ENCODE assay signal across 7 cellular contexts in genomic region chr4:1351854-1352633, GRCh38. TPM values are rescaled to one million over a fixed set of nuclear protein-coding genes. Genes with fewer than 3 reads are reported as not detected.
A peak's percentile ranks its signal among the peaks of the same experiment; 100 is the strongest.
DNase-seq lines count a peak whose midpoint lies in the region; ATAC-seq and TF ChIP-seq lines count a peak whose summit lies in the region.

No MANE protein-coding gene starts in this region.

- H3K27ac ChIP-seq in adrenal gland: no peak overlapping the region
- no peak overlapping the region for H3K27ac ChIP-seq in right atrium auricular region

- peaks cover 0 to 27% of the 10 kb centered on the region in 2 donors for H3K36me3 ChIP-seq in adrenal gland (replicated peaks in 1 of 2)
- peaks cover 3% of the 10 kb centered on the region for H3K36me3 ChIP-seq in right atrium auricular region

- peaks cover 7 to 11% of the 10 kb centered on the region in 2 donors for H3K4me1 ChIP-seq in adrenal gland (replicated peaks in 1 of 2)
- peaks cover 0 to 24% of the 10 kb centered on the region in 2 donors for H3K4me1 ChIP-seq in right atrium auricular region

- H3K4me3 ChIP-seq in adrenal gland (no peak overlapping the region), right atrium auricular region (no peak overlapping the region)

- H3K4me1 Mint-ChIP-seq in T-helper 2 cell treated with Interferon-gamma antibody and Interleukin-4, amounts not matched to agents 5 μg/mL and 100 μg/mL, for 36 hours (ENCODE audit: low read depth): peaks cover 16% of the 10 kb centered on the region

- H3K27me3 ChIP-seq in adrenal gland: no peaks in the 10 kb centered on the region
- H3K27me3 ChIP-seq in right atrium auricular region: no peaks in the 10 kb centered on the region

- DNase-seq in NAMALWA (ENCODE audit: low spot score) (peak; percentile 87), adrenal gland (peak; percentile 78 to 93 (median 87)), right atrium auricular region (ENCODE audit: low spot score) (peak; percentile 84), sciatic nerve (ENCODE audit: low spot score) (peak; percentile 93)
- DNase-seq in T-helper 2 cell treated with Interferon-gamma antibody and Interleukin-4, amounts not matched to agents 5 μg/mL and 100 μg/mL, for 36 hours (ENCODE audit: low spot score): peak; percentile 82

- H3K36me3 Mint-ChIP-seq in T-helper 2 cell treated with Interferon-gamma antibody and Interleukin-4, amounts not matched to agents 5 μg/mL and 100 μg/mL, for 36 hours (ENCODE audit: low read depth): peaks cover 5% of the 10 kb centered on the region

- WGBS in adrenal gland, 4 donors: 32 to 40% (median 34%) methylated on average over 16 to 26 of the region's 26 CpGs

- ATAC-seq in sciatic nerve (peak; percentile 55), GM19035 (IDR thresholded peaks at IDR 0.05; ENCODE audit: unreplicated experiment) (no peak)

- TF ChIP-seq CTCF in GM12873 (IDR thresholded peaks at IDR 0.05; ENCODE audit: insufficient read depth, low read depth, low read length, missing control alignments) (peak; percentile 98), adrenal gland (IDR thresholded peaks at IDR 0.05) (peak; percentile 86 to 96 (median 90)), right atrium auricular region (IDR thresholded peaks at IDR 0.05) (peak; percentile 87 to 97)

- H3K27me3 Mint-ChIP-seq in T-helper 2 cell treated with Interferon-gamma antibody and Interleukin-4, amounts not matched to agents 5 μg/mL and 100 μg/mL, for 36 hours (ENCODE audit: low read depth): no peaks in the 10 kb centered on the region

- H3K9me3 Mint-ChIP-seq in T-helper 2 cell treated with Interferon-gamma antibody and Interleukin-4, amounts not matched to agents 5 μg/mL and 100 μg/mL, for 36 hours: no peaks in the 10 kb centered on the region

- intact Hi-C loops in adrenal gland (cut with DNase I): loop anchor here (5.0 to 10.0 kb wide), 2 partner anchors 105 to 217 kb away; partner anchors contain the start of gene CTBP1 (in 1 of the 2)
- intact Hi-C loops in sciatic nerve (cut with DNase I): loop anchor here (10.0 kb wide), 1 partner anchor 217 kb away; no protein-coding TSS in a partner anchor

- TF ChIP-seq POLR2A in adrenal gland (IDR thresholded peaks at IDR 0.05): no peak

- H3K27ac Mint-ChIP-seq in T-helper 2 cell treated with Interferon-gamma antibody and Interleukin-4, amounts not matched to agents 5 μg/mL and 100 μg/mL, for 36 hours: peak overlapping the region; percentile 54

- H3K4me3 Mint-ChIP-seq in T-helper 2 cell treated with Interferon-gamma antibody and Interleukin-4, amounts not matched to agents 5 μg/mL and 100 μg/mL, for 36 hours: no peak overlapping the region

- H3K9me3 ChIP-seq in adrenal gland (replicated peaks in 1 of 3) (no peaks in the 10 kb centered on the region), right atrium auricular region (no peaks in the 10 kb centered on the region)

RNA-seq across cellular contexts. Expression of gene UVSSA, which starts 5.0 kb away (rescaled TPM):
- 10 to 100 TPM in 6 of 8 donors, 1 to 10 TPM in 2; 9.3 to 36.5 (median 17.5) TPM for total RNA-seq in adrenal gland
- polyA plus RNA-seq in adrenal gland: 10 to 100 TPM in 2 of 3 donors, 1 to 10 TPM in 1; 2.9 to 37.4 (median 21.9) TPM
- 1 to 10 TPM; 4.4 to 7.5 TPM for total RNA-seq in right atrium auricular region
- 33.5 TPM for total RNA-seq in sciatic nerve

RNA-seq across cellular contexts. Expression of gene NKX1-1, which starts 54.2 kb away (rescaled TPM):
- total RNA-seq in adrenal gland (not detected), right atrium auricular region (not detected), sciatic nerve (not detected)
- not detected for polyA plus RNA-seq in adrenal gland
